Comparison of ENCODE assay signal across 9 cellular contexts in genomic region chr22:26674211-26675190, GRCh38. TPM values are rescaled to one million over a fixed set of nuclear protein-coding genes. Genes with fewer than 3 reads are reported as not detected.
DNase-seq lines count a peak whose midpoint lies in the region; ATAC-seq and TF ChIP-seq lines count a peak whose summit lies in the region.
"Had no signal": no experiment of that assay in that cellular context is flagged by ENCODE, and none has a peak within 500 bp of the region (broad histone marks: within the 10 kb centered on the region; RNA-seq: fewer than 3 reads in every experiment).

No MANE protein-coding gene starts in this region.

- no peaks in the 10 kb centered on the region for H3K36me3 ChIP-seq in transverse colon

- WGBS in transverse colon (ENCODE audit: low coverage in 1 of 2), 2 donors = 67 to 73% methylated on average over 4 to 9 of the region's 9 CpGs

- TF ChIP-seq CTCF in VCaP (conservative IDR thresholded peaks at IDR 0.05) (no peak), foreskin keratinocyte (conservative IDR thresholded peaks at IDR 0.05) (no peak), transverse colon (IDR thresholded peaks at IDR 0.05) (no peak)

- peak overlapping the region in 1 of 4 donors; percentile 86 for H3K4me3 ChIP-seq in transverse colon

- intact Hi-C loops in transverse colon (cut with DNase I; ENCODE audit: low total_unique reads) = no loop called here

- H3K27ac ChIP-seq in VCaP (peak overlapping the region; percentile 93), foreskin keratinocyte (peak overlapping the region; percentile 98), transverse colon (peak overlapping the region; percentile 92 to 97 (median 96))

- TF ChIP-seq EP300 in transverse colon (IDR thresholded peaks at IDR 0.05; ENCODE audit: low read depth) = no peak

- in situ Hi-C loops in transverse colon (cut with MboI; ENCODE audit: low pct_ligation_motif_present in 1 of 4, low pct_unique_long_range_greater_than_20kb in 1 of 4, low sequenced_read_pairs in 3 of 4) = no loop called here

- no peak for TF ChIP-seq POLR2A in transverse colon (IDR thresholded peaks at IDR 0.05)

- ATAC-seq in foreskin keratinocyte = peak; percentile 13
- ATAC-seq in HG02610 (IDR thresholded peaks at IDR 0.05; ENCODE audit: unreplicated experiment) = no peak

- H3K27me3 ChIP-seq in foreskin keratinocyte (no peaks in the 10 kb centered on the region), transverse colon (no peaks in the 10 kb centered on the region)

- H3K9me3 ChIP-seq in transverse colon = no peaks in the 10 kb centered on the region

- DNase-seq in activated naive CD4-positive, alpha-beta T cell treated with Interleukin-2 at 50 U/mL for 16 hours = peak; percentile 22
- no peak for DNase-seq in activated naive CD4-positive, alpha-beta T cell treated with anti-CD3 and anti-CD28 coated beads, Interleukin-2, amount 50 U/mL, for 16 hours
- DNase-seq in foreskin keratinocyte (peak in 1 of 2 donors; percentile 41), transverse colon (peak; percentile 19), NCI-H1436 (lab: John Stamatoyannopoulos, UW) (no peak), NCI-H1930 (lab: John Stamatoyannopoulos, UW) (no peak)

- peaks cover 19% of the 10 kb centered on the region for H3K4me1 ChIP-seq in foreskin keratinocyte
- H3K4me1 ChIP-seq in transverse colon = peaks cover 9 to 30% (median 23%) of the 10 kb centered on the region in 4 donors

RNA-seq across cellular contexts. Expression of gene MIAT, which starts 17.1 kb away (rescaled TPM):
- 0.28 and 0.37 TPM in 2 replicates for total RNA-seq in foreskin keratinocyte
- 0.02 and 0.04 TPM in 2 replicates for polyA plus RNA-seq in foreskin keratinocyte
- total RNA-seq in transverse colon = 10 to 100 TPM in 1 of 4 donors, 1 to 10 TPM in 2, under 1 TPM in 1; 1.00 to 17.1 (median 3.0) TPM

RNA-seq across cellular contexts. Expression of gene CRYBA4, which starts 52.7 kb away (rescaled TPM):
- total RNA-seq in foreskin keratinocyte (not detected in 2 replicates), transverse colon (not detected)
- not detected in 2 replicates for polyA plus RNA-seq in foreskin keratinocyte
- total RNA-seq: NCI-H460 had no signal

RNA-seq across cellular contexts. Expression of gene CRYBB1, which starts 56.7 kb away (rescaled TPM):
- total RNA-seq in foreskin keratinocyte (not detected in 2 replicates), transverse colon (1 to 10 TPM in 2 of 4 donors, not detected in 2; 1.1 to 6.4 TPM)
- not detected in 2 replicates for polyA plus RNA-seq in foreskin keratinocyte
- total RNA-seq: NCI-H460 had no signal

Comparison
In these comparisons a context has a peak if more than half of its experiments do, and no peak if none do; other contexts are left out.
1. DNase-seq: peak in activated naive CD4-positive, alpha-beta T cell treated with Interleukin-2 at 50 U/mL for 16 hours (single experiment) and transverse colon (single experiment); none in activated naive CD4-positive, alpha-beta T cell treated with anti-CD3 and anti-CD28 coated beads, Interleukin-2, amount 50 U/mL, for 16 hours (single experiment), NCI-H1436 (single experiment) and NCI-H1930 (0 of 2).
2. Peak in every context shown above with its lines, with median percentiles within 50 percentile points of each other: H3K27ac ChIP-seq.